Comparison of ENCODE assay signal across 15 cellular contexts in genomic region chr5:166509085-166509484, GRCh38.
DNase-seq lines count a peak whose midpoint lies in the region; TF ChIP-seq lines count a peak whose summit lies in the region.
"Had no signal": no experiment of that assay in that cellular context is flagged by ENCODE, and none has a peak within 500 bp of the region (broad histone marks: within the 10 kb centered on the region; RNA-seq: fewer than 3 reads in every experiment).

No MANE protein-coding gene starts in this region.

- DNase-seq in HFF-Myc (ENCODE audit: extremely low read depth, low read depth) (peak; percentile 0), OCI-LY7 (ENCODE audit: low spot score) (peak; percentile 4), endothelial cell (ENCODE audit: low spot score) (peak; percentile 25), neural crest cell (ENCODE audit: low read depth, low spot score) (peak; percentile 5), NCI-H510A treated with DMSO at 0.1 percent for 48 hours (lab: John Stamatoyannopoulos, UW) (no peak), NCI-H2196 treated with DMSO at 0.1 percent for 48 hours (lab: John Stamatoyannopoulos, UW; ENCODE audit: unreplicated experiment) (no peak), tibial artery (no peak)
- DNase-seq: activated naive CD8-positive, alpha-beta T cell treated with anti-CD3 and anti-CD28 coated beads, Interleukin-2, amount 10 ng/mL, durations not matched to agents 7 days and 5 days; CD8-positive, alpha-beta memory T cell; foreskin keratinocyte; MG63; NCI-H345; Peyer's patch had no signal

- POLR2A ChIA-PET in OCI-LY7 (lab: Charles Lee) = no interaction called here

- H3K4me3 ChIP-seq in HFF-Myc (replicated peaks; ENCODE audit: low read depth, low read length) (no peak overlapping the region), OCI-LY7 (ENCODE audit: low read depth, low read length, poor library complexity, severe bottlenecking) (no peak overlapping the region), tibial artery (no peak overlapping the region)
- H3K4me3 ChIP-seq: MG63, Peyer's patch had no signal

- intact Hi-C loops in OCI-LY7 (cut with micrococcal nuclease; ENCODE audit: unreplicated experiment) = no loop called here
- intact Hi-C loops in tibial artery (cut with DNase I; ENCODE audit: low total_unique reads) = no loop called here

- H3K9me3 Mint-ChIP-seq in endothelial cell (ENCODE audit: unreplicated experiment) = no peaks in the 10 kb centered on the region
- peaks cover 4% of the 10 kb centered on the region for H3K9me3 Mint-ChIP-seq in neural crest cell

- no peak overlapping the region for H3K4me2 ChIP-seq in OCI-LY7 (ENCODE audit: low read length)

- no peak overlapping the region for H2AFZ ChIP-seq in OCI-LY7 (ENCODE audit: low read length)

- CTCF ChIA-PET in OCI-LY7 (lab: Charles Lee; ENCODE audit: unreplicated experiment) = no interaction called here

- no peaks in the 10 kb centered on the region for H3K79me2 ChIP-seq in OCI-LY7 (ENCODE audit: insufficient read depth, low read depth, low read length)

- H3K27ac Mint-ChIP-seq in endothelial cell (ENCODE audit: unreplicated experiment) (no peak overlapping the region), neural crest cell (ENCODE audit: unreplicated experiment) (no peak overlapping the region)
- H3K27ac Mint-ChIP-seq: activated naive CD8-positive, alpha-beta T cell treated with anti-CD3 and anti-CD28 coated beads, Interleukin-2, amount 10 ng/mL, durations not matched to agents 7 days and 5 days; CD8-positive, alpha-beta memory T cell had no signal

- no peak overlapping the region for H3K27ac ChIP-seq in OCI-LY7 (ENCODE audit: low read depth, low read length, poor library complexity, severe bottlenecking)
- H3K27ac ChIP-seq in tibial artery = no peak overlapping the region
- H3K27ac ChIP-seq: foreskin keratinocyte, neutrophil, Peyer's patch, VCaP had no signal

- no TSS peak for BruUV-seq in OCI-LY7 (replicated peaks; lab: Mats Ljungman, UMichigan)

- TF ChIP-seq CTCF in HFF-Myc (IDR thresholded peaks at IDR 0.05; ENCODE audit: low read depth, low read length, missing control alignments) (no peak), OCI-LY7 (conservative IDR thresholded peaks at IDR 0.05; ENCODE audit: low read length) (no peak), endothelial cell (IDR thresholded peaks at IDR 0.05; ENCODE audit: unreplicated experiment) (no peak), neural crest cell (conservative IDR thresholded peaks at IDR 0.05) (no peak), tibial artery (IDR thresholded peaks at IDR 0.05) (no peak)

- H3K4me1 Mint-ChIP-seq in endothelial cell (ENCODE audit: unreplicated experiment) = no peaks in the 10 kb centered on the region
- peaks cover 5% of the 10 kb centered on the region for H3K4me1 Mint-ChIP-seq in neural crest cell
- H3K4me1 Mint-ChIP-seq: activated naive CD8-positive, alpha-beta T cell treated with anti-CD3 and anti-CD28 coated beads, Interleukin-2, amount 10 ng/mL, durations not matched to agents 7 days and 5 days; CD8-positive, alpha-beta memory T cell had no signal

- H3K36me3 ChIP-seq in OCI-LY7 (ENCODE audit: insufficient read depth, low read length) (no peaks in the 10 kb centered on the region), tibial artery (no peaks in the 10 kb centered on the region)
- H3K36me3 ChIP-seq: MG63, neutrophil, Peyer's patch had no signal

- H3K4me3 Mint-ChIP-seq in endothelial cell (ENCODE audit: unreplicated experiment) (no peak overlapping the region), neural crest cell (no peak overlapping the region)
- H3K4me3 Mint-ChIP-seq: activated naive CD8-positive, alpha-beta T cell treated with anti-CD3 and anti-CD28 coated beads, Interleukin-2, amount 10 ng/mL, durations not matched to agents 7 days and 5 days; CD8-positive, alpha-beta memory T cell had no signal

- H3K36me3 Mint-ChIP-seq in endothelial cell (ENCODE audit: low read depth, unreplicated experiment) = no peaks in the 10 kb centered on the region
- H3K36me3 Mint-ChIP-seq in neural crest cell (ENCODE audit: low read depth) = no peaks in the 10 kb centered on the region
- H3K36me3 Mint-ChIP-seq: activated naive CD8-positive, alpha-beta T cell treated with anti-CD3 and anti-CD28 coated beads, Interleukin-2, amount 10 ng/mL, durations not matched to agents 7 days and 5 days had no signal

- H3K9me3 ChIP-seq in OCI-LY7 (ENCODE audit: low read length) (no peaks in the 10 kb centered on the region), tibial artery (no peaks in the 10 kb centered on the region)
- H3K9me3 ChIP-seq: MG63, neutrophil, Peyer's patch had no signal

- H3K27me3 Mint-ChIP-seq in endothelial cell (ENCODE audit: unreplicated experiment) (no peaks in the 10 kb centered on the region), neural crest cell (ENCODE audit: low read depth) (no peaks in the 10 kb centered on the region)
- H3K27me3 Mint-ChIP-seq: activated naive CD8-positive, alpha-beta T cell treated with anti-CD3 and anti-CD28 coated beads, Interleukin-2, amount 10 ng/mL, durations not matched to agents 7 days and 5 days; CD8-positive, alpha-beta memory T cell had no signal

- no peaks in the 10 kb centered on the region for H3K9me2 ChIP-seq in OCI-LY7 (ENCODE audit: insufficient read depth, low read length)

- no peaks in the 10 kb centered on the region for H4K20me1 ChIP-seq in OCI-LY7 (ENCODE audit: insufficient read depth, low read length)

- H3K4me1 ChIP-seq in OCI-LY7 (ENCODE audit: insufficient read depth, low read length, poor library complexity, severe bottlenecking) (no peaks in the 10 kb centered on the region), tibial artery (no peaks in the 10 kb centered on the region)
- H3K4me1 ChIP-seq: foreskin keratinocyte, Peyer's patch had no signal

- no peaks in the 10 kb centered on the region for H3K27me3 ChIP-seq in tibial artery
- H3K27me3 ChIP-seq: foreskin keratinocyte, MG63, neutrophil, Peyer's patch had no signal

Comparison
In these comparisons a context has a peak if more than half of its experiments do, and no peak if none do; other contexts are left out.
1. DNase-seq: peak in HFF-Myc (single experiment), OCI-LY7 (single experiment), endothelial cell (single experiment) and neural crest cell (single experiment); none in NCI-H510A treated with DMSO at 0.1 percent for 48 hours (single experiment), NCI-H2196 treated with DMSO at 0.1 percent for 48 hours (single experiment) and tibial artery (0 of 2).